8 cellular contexts compared by ENCODE assay signal in genomic region chr12:53352331-53353258, GRCh38. TPM values are rescaled to one million over a fixed set of nuclear protein-coding genes. Genes with fewer than 3 reads are reported as not detected.
A peak's percentile ranks its signal among the peaks of the same experiment; 100 is the strongest.
DNase-seq lines count a peak whose midpoint lies in the region; ATAC-seq, FAIRE-seq and TF ChIP-seq lines count a peak whose summit lies in the region.

No MANE protein-coding gene starts in this region.

- ATAC-seq in HG03103 (IDR thresholded peaks at IDR 0.05; ENCODE audit: low read depth, unreplicated experiment) (peak; percentile 60), activated B cell treated with CpG ODN at 0.5 μM for 24 hours (ENCODE audit: low read depth) (peak; percentile 100), GM19324 (IDR thresholded peaks at IDR 0.05; ENCODE audit: low FRiP score, unreplicated experiment) (no peak)

- H3K4me1 ChIP-seq in kidney (ENCODE audit: control insufficient read depth in 1 of 2, insufficient read depth in 1 of 2, low read depth in 1 of 2, low read length in 2 of 2) = peaks cover 0 to 5% of the 10 kb centered on the region in 2 donors

- POLR2A ChIA-PET in activated B cell treated with CpG ODN at 0.5 μM for 24 hours (lab: Charles Lee) = interaction anchor here (0.6 to 3.8 kb wide), 13 partner anchors 17 to 156 kb away, joined by 3 to 35 read pairs (median 5); partner anchors contain the start of genes AAAS, AMHR2, PRR13 and SP1

- no peak overlapping the region for H3K4me3 Mint-ChIP-seq in activated B cell treated with CpG ODN at 0.5 μM for 24 hours

- TF ChIP-seq CTCF in GM12875 (IDR thresholded peaks at IDR 0.05; ENCODE audit: borderline replicate concordance, insufficient read depth, low read depth, low read length) = peak; percentile 71; the same call in 1 of the 2 replicates
- no peak for TF ChIP-seq CTCF in activated B cell treated with CpG ODN at 0.5 μM for 24 hours (IDR thresholded peaks at IDR 0.05)
- TF ChIP-seq CTCF in cardiac fibroblast (IDR thresholded peaks at IDR 0.05; ENCODE audit: low read depth, low read length) = peak; percentile 84
- peak; percentile 94 for TF ChIP-seq CTCF in kidney (IDR thresholded peaks at IDR 0.05; ENCODE audit: borderline replicate concordance, extremely low read depth, insufficient read depth)

- FAIRE-seq in kidney (lab: Jason Lieb, UNC) = no peak

- peaks cover 4% of the 10 kb centered on the region for H3K4me1 Mint-ChIP-seq in activated B cell treated with CpG ODN at 0.5 μM for 24 hours

- H3K27ac Mint-ChIP-seq in activated B cell treated with CpG ODN at 0.5 μM for 24 hours = peak overlapping the region; percentile 37

- H3K36me3 Mint-ChIP-seq in activated B cell treated with CpG ODN at 0.5 μM for 24 hours (ENCODE audit: low read depth) = no peaks in the 10 kb centered on the region

- H3K9me3 ChIP-seq in kidney (ENCODE audit: control insufficient read depth in 1 of 2, low read length in 2 of 2) = no peaks in the 10 kb centered on the region

- DNase-seq in NCI-H345 treated with DMSO at 0.1 percent for 48 hours (lab: John Stamatoyannopoulos, UW; ENCODE audit: unreplicated experiment) (peak; percentile 77), activated B cell treated with CpG ODN at 0.5 μM for 24 hours (peak; percentile 56), cardiac fibroblast (ENCODE audit: low read depth in 2 of 2) (peak; percentile 92 to 93), kidney (peak; percentile 82)
- DNase-seq in stimulated activated CD4-positive, alpha-beta T cell treated with anti-CD3 and anti-CD28 coated beads, Interleukin-2, amount 100 ng/mL, for 24 hours = peak; percentile 83 to 84

- H3K27ac ChIP-seq in kidney (ENCODE audit: low read depth in 2 of 2, low read length in 2 of 2) = no peak overlapping the region

- intact Hi-C loops in activated B cell treated with CpG ODN at 0.5 μM for 24 hours (cut with micrococcal nuclease) (loop anchor here (1.0 kb wide), 5 partner anchors 30 to 156 kb away; no protein-coding TSS in a partner anchor), kidney (cut with DNase I) (loop anchor here (10.0 kb wide), 1 partner anchor 72 kb away; the partner anchor contains the start of gene AMHR2)

- H3K4me3 ChIP-seq in GM12875 (ENCODE audit: low read depth, low read length) = no peak overlapping the region
- no peak overlapping the region for H3K4me3 ChIP-seq in cardiac fibroblast (replicated peaks in 1 of 2; ENCODE audit: low read depth in 2 of 2, low read length in 2 of 2)
- no peak overlapping the region for H3K4me3 ChIP-seq in kidney (ENCODE audit: low read length in 2 of 2)

- no peaks in the 10 kb centered on the region for H3K9me3 Mint-ChIP-seq in activated B cell treated with CpG ODN at 0.5 μM for 24 hours

- no peak overlapping the region for H3K9ac ChIP-seq in kidney (ENCODE audit: low read length in 2 of 2)

- H3K36me3 ChIP-seq in kidney (ENCODE audit: control insufficient read depth in 1 of 2, insufficient read depth in 2 of 2, low read length in 2 of 2) = no peaks in the 10 kb centered on the region

- CTCF ChIA-PET in activated B cell treated with CpG ODN at 0.5 μM for 24 hours (lab: Charles Lee) = interaction anchor here (0.6 to 5.6 kb wide), 34 partner anchors 9 to 346 kb away, joined by 3 to 118 read pairs (median 4); partner anchors contain the start of genes AMHR2, EIF4B, MYG1 and NPFF

- no peaks in the 10 kb centered on the region for H3K27me3 Mint-ChIP-seq in activated B cell treated with CpG ODN at 0.5 μM for 24 hours

RNA-seq across cellular contexts. Expression of gene SP7, which starts 16.4 kb away (rescaled TPM):
- total RNA-seq in activated B cell treated with CpG ODN at 0.5 μM for 24 hours = not detected in 2 replicates
- total RNA-seq in kidney = not detected
- not detected for polyA plus RNA-seq in kidney (ENCODE audit: insufficient read depth, low read depth, low replicate concordance)

RNA-seq across cellular contexts. Expression of gene SP1, which starts 27.4 kb away (rescaled TPM):
- total RNA-seq in activated B cell treated with CpG ODN at 0.5 μM for 24 hours = 99.2 and 102 TPM in 2 replicates
- total RNA-seq in kidney = 126 TPM
- 15.1 TPM for polyA plus RNA-seq in kidney (ENCODE audit: insufficient read depth, low read depth, low replicate concordance)

RNA-seq across cellular contexts. Expression of gene AAAS, which starts 31.2 kb away (rescaled TPM):
- total RNA-seq in activated B cell treated with CpG ODN at 0.5 μM for 24 hours = 57.3 and 72.1 TPM in 2 replicates
- 46.2 TPM for total RNA-seq in kidney
- polyA plus RNA-seq in kidney (ENCODE audit: insufficient read depth, low read depth, low replicate concordance) = 43.4 TPM

RNA-seq across cellular contexts. Expression of gene MYG1, which starts 53.1 kb away (rescaled TPM):
- total RNA-seq in activated B cell treated with CpG ODN at 0.5 μM for 24 hours (59.1 and 65.3 TPM in 2 replicates), kidney (49.0 TPM)
- 105 TPM for polyA plus RNA-seq in kidney (ENCODE audit: insufficient read depth, low read depth, low replicate concordance)

RNA-seq across cellular contexts. Expression of gene PFDN5, which starts 57.3 kb away (rescaled TPM):
- total RNA-seq in activated B cell treated with CpG ODN at 0.5 μM for 24 hours (486 and 578 TPM in 2 replicates), kidney (439 TPM)
- polyA plus RNA-seq in kidney (ENCODE audit: insufficient read depth, low read depth, low replicate concordance) = 1,405 TPM
